In genomic region chr6:115721564-115721963, GRCh38 we compare ENCODE assay signal across 35 cellular contexts.
"Had no signal": no experiment of that assay in that cellular context is flagged by ENCODE, and none has a peak within 500 bp of the region (broad histone marks: within the 10 kb centered on the region; RNA-seq: fewer than 3 reads in every experiment).

No MANE protein-coding gene starts in this region.

- H3K9me3 ChIP-seq: MG63 had no signal

- H3K9ac ChIP-seq: KMS-11 had no signal

- DNase-seq: Karpas-422, Kasumi-1, MG63, MM.1S, MV-4-11, NCI-H1048, NCI-H1092, NCI-H1092 treated with DMSO at 0.1 percent for 48 hours, NCI-H1105, NCI-H1105 treated with DMSO at 0.1 percent for 48 hours, NCI-H1417, NCI-H1417 treated with DMSO at 0.1 percent for 48 hours, NCI-H1436, NCI-H1436 treated with DMSO at 0.1 percent for 48 hours, NCI-H146, NCI-H1694, NCI-H1694 treated with DMSO at 0.1 percent for 48 hours, NCI-H187, NCI-H187 treated with DMSO at 0.1 percent for 48 hours, NCI-H1930, NCI-H2029, NCI-H2029 treated with DMSO at 0.1 percent for 48 hours, NCI-H2081, NCI-H2081 treated with DMSO at 0.1 percent for 48 hours, NCI-H2107, NCI-H2171, NCI-H2171 treated with DMSO at 0.1 percent for 48 hours, NCI-H2227 treated with DMSO at 0.1 percent for 48 hours, NCI-H226, NCI-H345, NCI-H446, NCI-H446 treated with DMSO at 0.1 percent for 48 hours, NCI-H510A, NCI-H510A treated with DMSO at 0.1 percent for 48 hours had no signal

- H3K4me2 ChIP-seq: KMS-11 had no signal

- H3K36me3 ChIP-seq: MG63 had no signal

- H3K4me3 ChIP-seq: MG63 had no signal

- H3K27ac ChIP-seq: KMS-11 had no signal

- H3K27me3 ChIP-seq: MG63 had no signal
